In genomic region chrX:149032449-149032848, GRCh38 we compare ENCODE assay signal across 16 cellular contexts.
DNase-seq lines count a peak whose midpoint lies in the region; TF ChIP-seq lines count a peak whose summit lies in the region.
"Had no signal": no experiment of that assay in that cellular context is flagged by ENCODE, and none has a peak within 500 bp of the region (broad histone marks: within the 10 kb centered on the region; RNA-seq: fewer than 3 reads in every experiment).

No MANE protein-coding gene starts in this region.

- no peak for TF ChIP-seq CTCF in epithelial cell of esophagus (IDR thresholded peaks at IDR 0.05; ENCODE audit: insufficient read depth, low read depth, low read length, missing control alignments)

- H3K4ac ChIP-seq in neuronal stem cell (ENCODE audit: low read length) = no peak overlapping the region

- H2AK5ac ChIP-seq in neuronal stem cell (ENCODE audit: low read depth, low read length) = no peak overlapping the region

- H4K91ac ChIP-seq in neuronal stem cell (ENCODE audit: low read depth, low read length, poor library complexity) = no peak overlapping the region

- H3K36me3 ChIP-seq in BLaER1 (no peaks in the 10 kb centered on the region), neuronal stem cell (replicated peaks in 1 of 2; ENCODE audit: control insufficient read depth in 2 of 2, insufficient read depth in 2 of 2, low read length in 2 of 2) (no peaks in the 10 kb centered on the region)

- no peak overlapping the region for H2BK5ac ChIP-seq in neuronal stem cell (ENCODE audit: low read length)

- H3K79me1 ChIP-seq in neuronal stem cell (ENCODE audit: low read depth, low read length) = no peaks in the 10 kb centered on the region

- no peak overlapping the region for H3K4me3 ChIP-seq in BLaER1
- H3K4me3 ChIP-seq in epithelial cell of esophagus (ENCODE audit: low read length) = no peak overlapping the region
- no peak overlapping the region for H3K4me3 ChIP-seq in neuronal stem cell (ENCODE audit: low read length in 2 of 2)
- H3K4me3 ChIP-seq: A549, GM12878 had no signal

- no peak overlapping the region for H4K8ac ChIP-seq in neuronal stem cell (ENCODE audit: low read depth, low read length)

- H3K4me2 ChIP-seq in BLaER1 = peak overlapping the region; percentile 53
- no peak overlapping the region for H3K4me2 ChIP-seq in neuronal stem cell (ENCODE audit: insufficient read depth, low read length, poor library complexity, severe bottlenecking)
- H3K4me2 ChIP-seq: A549 had no signal

- no peaks in the 10 kb centered on the region for H4K20me1 ChIP-seq in BLaER1

- H3K9me3 ChIP-seq in BLaER1 (no peaks in the 10 kb centered on the region), neuronal stem cell (replicated peaks in 1 of 2; ENCODE audit: control insufficient read depth in 2 of 2, insufficient read depth in 1 of 2, low read depth in 1 of 2, low read length in 2 of 2) (no peaks in the 10 kb centered on the region)
- H3K9me3 ChIP-seq: A549 had no signal

- no peak overlapping the region for H3K18ac ChIP-seq in neuronal stem cell (ENCODE audit: low read length)

- H3K9ac ChIP-seq in BLaER1 (no peak overlapping the region), neuronal stem cell (ENCODE audit: low read depth, low read length, poor library complexity) (no peak overlapping the region)

- no peak overlapping the region for H2AFZ ChIP-seq in neuronal stem cell (ENCODE audit: low read length)

- H3K27me3 ChIP-seq in BLaER1 = no peaks in the 10 kb centered on the region
- no peaks in the 10 kb centered on the region for H3K27me3 ChIP-seq in neuronal stem cell (ENCODE audit: control insufficient read depth in 3 of 3, insufficient read depth in 3 of 3, low read depth in 1 of 3, low read length in 3 of 3)

- no peak overlapping the region for H3K23ac ChIP-seq in neuronal stem cell (ENCODE audit: low read depth, low read length, poor library complexity)

- no CpG with 5 or more reads among the region's 2 CpGs for WGBS in neuronal stem cell (ENCODE audit: extremely low coverage in 2 of 2, insufficient read length in 2 of 2, insufficient replicate concordance in 1 of 2), 2 donors

- DNase-seq in LHCN-M2 (ENCODE audit: low read depth) = peak; percentile 9
- peak; percentile 31 for DNase-seq in epithelial cell of esophagus (ENCODE audit: low read depth)
- DNase-seq in neuronal stem cell (ENCODE audit: low spot score) = no peak
- DNase-seq in putamen (ENCODE audit: low spot score) = no peak
- no peak for DNase-seq in SHP77 treated with DMSO at 0.1 percent for 48 hours (lab: John Stamatoyannopoulos, UW)
- DNase-seq in NCI-H2081 treated with DMSO at 0.1 percent for 48 hours (lab: John Stamatoyannopoulos, UW) = no peak
- DNase-seq: AML-193; C1 segment of cervical spinal cord; Calu3; CD4-positive, alpha-beta T cell; DMS 273 treated with DMSO at 0.1 percent for 48 hours; DMS79; IMR-90 had no signal

- no peak overlapping the region; the same call in 1 of the 2 replicates for H3K27ac ChIP-seq in BLaER1
- no peak overlapping the region for H3K27ac ChIP-seq in neuronal stem cell (replicated peaks; ENCODE audit: low read length)
- H3K27ac ChIP-seq: A549 had no signal

- no peak overlapping the region for H2BK15ac ChIP-seq in neuronal stem cell (ENCODE audit: low read length)

- H2BK120ac ChIP-seq in neuronal stem cell (ENCODE audit: low read depth, low read length) = no peak overlapping the region

- H3K4me1 ChIP-seq in BLaER1 (peaks cover 34% of the 10 kb centered on the region), neuronal stem cell (ENCODE audit: control insufficient read depth in 2 of 2, insufficient read depth in 1 of 2, low read depth in 1 of 2, low read length in 2 of 2) (no peaks in the 10 kb centered on the region)
- H3K4me1 ChIP-seq: A549 had no signal

- H2BK12ac ChIP-seq in neuronal stem cell (ENCODE audit: low read length) = no peak overlapping the region

- peak overlapping the region; percentile 71 for H3K14ac ChIP-seq in neuronal stem cell (ENCODE audit: low read length)

Comparison
In these comparisons a context has a peak if more than half of its experiments do, and no peak if none do; other contexts are left out.
1. DNase-seq: peak in LHCN-M2 (single experiment) and epithelial cell of esophagus (single experiment); none in neuronal stem cell (single experiment), putamen (single experiment), SHP77 treated with DMSO at 0.1 percent for 48 hours (single experiment) and NCI-H2081 treated with DMSO at 0.1 percent for 48 hours (single experiment).